24 cellular contexts compared by ENCODE assay signal in the genomic region with DNA sequence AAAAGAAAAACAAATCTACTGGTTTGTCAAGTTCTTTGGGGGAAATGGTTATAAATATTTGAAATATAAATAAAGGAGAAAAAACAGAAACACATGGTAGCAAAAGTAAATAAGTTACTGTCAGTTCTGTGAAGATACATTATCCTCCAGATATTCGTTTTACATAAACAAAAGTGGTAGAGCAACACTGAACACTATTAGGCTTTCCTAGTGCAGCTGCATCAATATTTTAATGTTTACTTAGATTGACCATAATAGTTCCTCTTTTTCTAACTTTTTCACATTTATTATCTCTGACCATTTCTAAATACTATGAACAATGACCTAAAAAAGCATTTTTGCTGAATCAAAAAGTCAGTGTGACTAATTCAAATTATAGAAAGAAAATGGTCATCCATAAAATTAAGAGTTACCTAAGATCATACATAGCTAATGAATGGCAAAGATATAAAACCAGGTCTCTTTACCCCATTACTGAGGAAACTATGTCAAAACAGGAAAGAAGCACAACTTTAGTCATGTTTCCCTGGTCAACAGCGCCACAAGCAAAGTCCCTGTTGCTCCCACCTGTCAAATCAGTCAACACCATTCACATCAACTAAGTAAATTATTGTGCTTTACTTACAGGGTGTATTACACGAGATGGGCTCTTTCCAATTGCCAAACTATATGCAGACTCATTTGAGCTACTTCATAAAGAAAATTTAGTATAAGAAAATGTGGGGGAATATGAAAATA. TPM values are rescaled to one million over a fixed set of nuclear protein-coding genes. Genes with fewer than 3 reads are reported as not detected.
DNase-seq lines count a peak whose midpoint lies in the region; ATAC-seq and TF ChIP-seq lines count a peak whose summit lies in the region.
"Had no signal": no experiment of that assay in that cellular context is flagged by ENCODE, and none has a peak within 500 bp of the region (broad histone marks: within the 10 kb centered on the region; RNA-seq: fewer than 3 reads in every experiment).

No MANE protein-coding gene starts in this region.

- no peaks in the 10 kb centered on the region for H3K36me3 ChIP-seq in neutrophil
- H3K36me3 ChIP-seq: BLaER1, MG63 had no signal

- H3K27me3 ChIP-seq in neutrophil: no peaks in the 10 kb centered on the region
- H3K27me3 ChIP-seq: BLaER1, MG63, testis, uterus had no signal

- no peak for TF ChIP-seq CTCF in neutrophil (IDR thresholded peaks at IDR 0.05)

- DNase-seq in DMS53 treated with DMSO at 0.1 percent for 48 hours (lab: John Stamatoyannopoulos, UW; ENCODE audit: unreplicated experiment): peak; percentile 7
- DNase-seq in NCI-H146 (lab: John Stamatoyannopoulos, UW): peak; percentile 18
- peak; percentile 51 for DNase-seq in dermis blood vessel endothelial cell
- no peak for DNase-seq in NCI-H2029 treated with DMSO at 0.1 percent for 48 hours (lab: John Stamatoyannopoulos, UW)
- DNase-seq in EL: no peak
- DNase-seq in retina: no peak
- DNase-seq: ACHN; activated CD8-positive, alpha-beta memory T cell treated with anti-CD3 and anti-CD28 coated beads, Interleukin-2, amount 50 U/mL, for 4 hours; aorta; caudate nucleus; MG63; NCI-H1694; NCI-H526 treated with DMSO at 0.1 percent for 48 hours; OCI-M1; stimulated activated CD4-positive, alpha-beta T cell treated with anti-CD3 and anti-CD28 coated beads, Interleukin-4, amount 100 ng/mL, for 1 hour; stimulated activated naive CD4-positive, alpha-beta T cell treated with Interleukin-2 at 50 U/mL for 16 hours; testis; uterus had no signal

- no peaks in the 10 kb centered on the region for H3K9me3 ChIP-seq in neutrophil
- H3K9me3 ChIP-seq: BLaER1, MG63, testis, uterus had no signal

- peak overlapping the region; percentile 51 for H3K27ac ChIP-seq in neutrophil
- H3K27ac ChIP-seq: BLaER1, testis, uterus had no signal

- ATAC-seq in HG02885 (IDR thresholded peaks at IDR 0.05; ENCODE audit: poor library complexity, unreplicated experiment): no peak
- ATAC-seq: activated naive CD4-positive, alpha-beta T cell treated with anti-CD3 and anti-CD28 coated beads, Interleukin-2, amount 50 U/mL, for 72 hours; Right ventricle myocardium inferior; WTC11 had no signal

- no peak overlapping the region for H3K4me3 ChIP-seq in neutrophil (ENCODE audit: low read depth in 1 of 2, low read length in 1 of 2)
- H3K4me3 ChIP-seq: BLaER1, MG63, testis, uterus had no signal

- peaks cover 9 to 10% of the 10 kb centered on the region in 2 experiments for H3K4me1 ChIP-seq in neutrophil (ENCODE audit: control insufficient read depth in 1 of 2, insufficient read depth in 1 of 2, low read depth in 1 of 2, low read length in 1 of 2)
- H3K4me1 ChIP-seq: BLaER1, testis, uterus had no signal

RNA-seq across cellular contexts. Expression of a gene that starts 38.5 kb away (rescaled TPM):
- total RNA-seq in dermis blood vessel endothelial cell: 49.9 and 57.9 TPM in 2 replicates

RNA-seq across cellular contexts. Expression of a gene that starts 49.3 kb away (rescaled TPM):
- total RNA-seq in dermis blood vessel endothelial cell: 308 and 569 TPM in 2 replicates

Comparison
In these comparisons a context has a peak if more than half of its experiments do, and no peak if none do; other contexts are left out.
1. DNase-seq: peak in DMS53 treated with DMSO at 0.1 percent for 48 hours (single experiment), NCI-H146 (single experiment) and dermis blood vessel endothelial cell (single experiment); none in NCI-H2029 treated with DMSO at 0.1 percent for 48 hours (single experiment), EL (single experiment) and retina (single experiment).